Comparison of ENCODE assay signal across 12 cellular contexts in the genomic region with DNA sequence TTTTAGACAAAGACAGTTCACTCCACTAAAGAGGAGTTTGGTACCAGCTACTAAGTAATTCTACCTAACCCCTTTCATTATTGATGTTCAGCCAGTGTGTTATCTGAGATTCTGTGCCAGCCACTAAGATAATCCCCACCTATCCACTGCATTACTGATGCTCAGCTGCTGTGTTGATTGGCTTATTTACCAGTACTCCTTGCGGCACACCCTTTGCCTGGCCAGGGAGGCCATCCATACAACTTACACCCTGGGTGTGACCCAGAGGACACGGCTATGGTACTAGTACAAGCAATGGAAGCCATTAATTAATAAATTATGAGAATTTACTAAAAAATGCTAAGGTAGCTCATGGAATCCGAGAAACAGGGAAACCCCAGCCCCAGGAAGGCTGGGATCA.
"Had no signal": no experiment of that assay in that cellular context is flagged by ENCODE, and none has a peak within 500 bp of the region (broad histone marks: within the 10 kb centered on the region; RNA-seq: fewer than 3 reads in every experiment).

No MANE protein-coding gene starts in this region.

- H3K9me3 ChIP-seq: gastroesophageal sphincter, thyroid gland had no signal

- H3K9me3 Mint-ChIP-seq: activated T-helper 2 cell treated with anti-CD3 and anti-CD28 coated beads, Interferon-gamma antibody, Interleukin-2, Interleukin-4, amounts not matched to agents 10 μg/mL and 5 μg/mL and 100 μg/mL, durations not matched to agents 14 hours and 24 hours and 36 hours had no signal

- H3K4me3 ChIP-seq: gastroesophageal sphincter, thyroid gland had no signal

- H3K27ac ChIP-seq: epithelial cell of prostate, gastroesophageal sphincter, thyroid gland had no signal

- H3K36me3 ChIP-seq: gastroesophageal sphincter, thyroid gland had no signal

- H3K27me3 ChIP-seq: gastroesophageal sphincter had no signal

- ATAC-seq: gastroesophageal sphincter; natural killer cell treated with Interleukin-12 subunit alpha and Interleukin-12 subunit beta and Interleukin-15 and Interleukin-18, amount 100 ng/mL, for 72 hours had no signal

- H3K4me1 ChIP-seq: thyroid gland had no signal

- DNase-seq: activated CD4-positive, alpha-beta T cell treated with anti-CD3 and anti-CD28 coated beads, Interleukin-2, amount 50 U/mL, for 1 hour; activated naive CD4-positive, alpha-beta T cell treated with anti-CD3 and anti-CD28 coated beads, Interleukin-2, amount 50 U/mL, for 16 hours; effector memory CD4-positive, alpha-beta T cell; mammary epithelial cell; stimulated activated CD4-positive, alpha-beta T cell treated with anti-CD3 and anti-CD28 coated beads, Interleukin-4, amount 100 ng/mL, for 4 hours; T-helper 2 cell; thyroid gland had no signal

- H3K27ac Mint-ChIP-seq: activated T-helper 2 cell treated with anti-CD3 and anti-CD28 coated beads, Interferon-gamma antibody, Interleukin-2, Interleukin-4, amounts not matched to agents 10 μg/mL and 5 μg/mL and 100 μg/mL, durations not matched to agents 14 hours and 24 hours and 36 hours; natural killer cell treated with Interleukin-12 subunit alpha and Interleukin-12 subunit beta and Interleukin-15 and Interleukin-18, amount 100 ng/mL, for 72 hours had no signal

- H3K4me1 Mint-ChIP-seq: central memory CD8-positive, alpha-beta T cell had no signal

- H3K4me3 Mint-ChIP-seq: central memory CD8-positive, alpha-beta T cell; natural killer cell treated with Interleukin-12 subunit alpha and Interleukin-12 subunit beta and Interleukin-15 and Interleukin-18, amount 100 ng/mL, for 72 hours had no signal
